ENCODE assay signal across 21 cellular contexts in genomic region chr6:14085176-14085787, GRCh38. TPM values are rescaled to one million over a fixed set of nuclear protein-coding genes. Genes with fewer than 3 reads are reported as not detected.
A peak's percentile ranks its signal among the peaks of the same experiment; 100 is the strongest.
DNase-seq lines count a peak whose midpoint lies in the region; ATAC-seq, FAIRE-seq and TF ChIP-seq lines count a peak whose summit lies in the region.
"Had no signal": no experiment of that assay in that cellular context is flagged by ENCODE, and none has a peak within 500 bp of the region (broad histone marks: within the 10 kb centered on the region; RNA-seq: fewer than 3 reads in every experiment).

No MANE protein-coding gene starts in this region.

- H3K23ac ChIP-seq in trophoblast cell (ENCODE audit: low read length), result no peak overlapping the region

- intact Hi-C loops in left lung (cut with DNase I), result no loop called here

- H3K27ac ChIP-seq in trophoblast cell (ENCODE audit: low read depth, low read length) (no peak overlapping the region), left lung (no peak overlapping the region)
- H3K27ac ChIP-seq: KMS-11 had no signal

- no peak for TF ChIP-seq POLR2A in GM12892 (IDR thresholded peaks at IDR 0.05; ENCODE audit: low read depth, low read length)

- peak; percentile 21 for FAIRE-seq in GM12892 (lab: Jason Lieb, UNC)
- FAIRE-seq: HepG2, RCC 7860 had no signal

- no peak overlapping the region for H2AK5ac ChIP-seq in trophoblast cell (ENCODE audit: low read length)

- peaks cover 2% of the 10 kb centered on the region for H3K9me3 ChIP-seq in trophoblast cell (ENCODE audit: insufficient read depth, low read depth, low read length)
- H3K9me3 ChIP-seq in left lung, result no peaks in the 10 kb centered on the region
- H3K9me3 ChIP-seq: BE2C, SK-N-SH had no signal

- H4K91ac ChIP-seq in trophoblast cell (ENCODE audit: low read depth, low read length), result no peak overlapping the region

- no peak overlapping the region for H2BK120ac ChIP-seq in trophoblast cell (ENCODE audit: insufficient read depth, low read length, poor library complexity)

- no peak for ATAC-seq in left lung
- ATAC-seq: HepG2, T-cell had no signal

- H3K4me2 ChIP-seq in trophoblast cell (ENCODE audit: low read length), result no peak overlapping the region
- H3K4me2 ChIP-seq: KMS-11, SK-N-SH had no signal

- H3K27me3 ChIP-seq in trophoblast cell (ENCODE audit: insufficient read depth, low read length) (no peaks in the 10 kb centered on the region), left lung (no peaks in the 10 kb centered on the region)

- no peak overlapping the region for H3K4me3 ChIP-seq in epithelial cell of esophagus (ENCODE audit: low read length)
- H3K4me3 ChIP-seq in trophoblast cell (ENCODE audit: low read depth, low read length), result no peak overlapping the region
- no peak overlapping the region for H3K4me3 ChIP-seq in left lung

- H3K79me1 ChIP-seq in trophoblast cell (ENCODE audit: low read length), result no peaks in the 10 kb centered on the region

- no peaks in the 10 kb centered on the region for H3K4me1 ChIP-seq in trophoblast cell (ENCODE audit: control insufficient read depth in 1 of 2, insufficient read depth in 2 of 2, low read length in 2 of 2)
- no peaks in the 10 kb centered on the region for H3K4me1 ChIP-seq in left lung
- H3K4me1 ChIP-seq: BE2C had no signal

- DNase-seq in GM12892 (ENCODE audit: insufficient read length), result no peak
- peak; percentile 24 for DNase-seq in NCI-H2227 (lab: John Stamatoyannopoulos, UW; ENCODE audit: unreplicated experiment)
- DNase-seq in epithelial cell of esophagus (ENCODE audit: low read depth), result peak; percentile 36
- DNase-seq in trophoblast cell, result peak; percentile 61 to 76
- DNase-seq in left lung, result no peak
- DNase-seq in hypothalamus (lab: John Stamatoyannopoulos, UW), result no peak
- no peak for DNase-seq in OCI-M2 (lab: John Stamatoyannopoulos, UW; ENCODE audit: unreplicated experiment)
- DNase-seq: BE2C; Calu3; CD4-positive, alpha-beta memory T cell; GOT3; NCI-H1092 treated with DMSO at 0.1 percent for 48 hours; NCI-H1694 treated with DMSO at 0.1 percent for 48 hours; NCI-H2171 treated with DMSO at 0.1 percent for 48 hours; NCI-H510A treated with DMSO at 0.1 percent for 48 hours; SHP77; SK-N-SH; T-cell had no signal

- H3K36me3 ChIP-seq in trophoblast cell (ENCODE audit: control insufficient read depth in 1 of 2, insufficient read depth in 2 of 2, low read length in 2 of 2) (no peaks in the 10 kb centered on the region), left lung (no peaks in the 10 kb centered on the region)
- H3K36me3 ChIP-seq: BE2C had no signal

- no peaks in the 10 kb centered on the region for H3K79me2 ChIP-seq in trophoblast cell (ENCODE audit: control insufficient read depth, insufficient read depth, low read length, poor library complexity)

- TF ChIP-seq CTCF in epithelial cell of esophagus (IDR thresholded peaks at IDR 0.05; ENCODE audit: insufficient read depth, low read depth, low read length, missing control alignments) (no peak), left lung (IDR thresholded peaks at IDR 0.05) (no peak)

- no peak overlapping the region for H2BK5ac ChIP-seq in trophoblast cell (ENCODE audit: low read depth, low read length, poor library complexity)

- WGBS in trophoblast cell (ENCODE audit: extremely low coverage, insufficient coverage, insufficient read length), result no CpG with 5 or more reads among the region's 5 CpGs

- no peak overlapping the region for H2AFZ ChIP-seq in trophoblast cell (ENCODE audit: insufficient read depth, low read length, poor library complexity)

- H4K8ac ChIP-seq in trophoblast cell (ENCODE audit: low read depth, low read length), result no peak overlapping the region

- H4K12ac ChIP-seq in trophoblast cell (ENCODE audit: low read depth, low read length), result no peak overlapping the region

- no peak overlapping the region for H3K18ac ChIP-seq in trophoblast cell (ENCODE audit: low read length)

- H3K14ac ChIP-seq in trophoblast cell (ENCODE audit: low read length), result no peak overlapping the region

- H3K4ac ChIP-seq in trophoblast cell (ENCODE audit: low read depth, low read length), result no peak overlapping the region

- no peak overlapping the region for H2BK12ac ChIP-seq in trophoblast cell (ENCODE audit: low read length)

- no peak overlapping the region for H3K9ac ChIP-seq in trophoblast cell (ENCODE audit: low read length)
- H3K9ac ChIP-seq: KMS-11, SK-N-SH had no signal

RNA-seq across cellular contexts. Expression of gene CD83, which starts 32.3 kb away (rescaled TPM):
- 54.7 TPM for polyA plus RNA-seq in GM12892 (2012; ENCODE audit: missing spikeins)
- polyA plus RNA-seq in trophoblast cell (2013), result 1.3 and 1.4 TPM in 2 replicates
- 10 to 100 TPM; 14.2 to 22.1 TPM for total RNA-seq in left lung

Comparison
In these comparisons a context has a peak if more than half of its experiments do, and no peak if none do; other contexts are left out.
1. DNase-seq: peak in NCI-H2227 (single experiment), epithelial cell of esophagus (single experiment) and trophoblast cell (2 of 2); none in GM12892 (single experiment), left lung (0 of 2), hypothalamus (0 of 51) and OCI-M2 (single experiment).